Comparison of ENCODE assay signal across 16 cellular contexts in the genomic region with DNA sequence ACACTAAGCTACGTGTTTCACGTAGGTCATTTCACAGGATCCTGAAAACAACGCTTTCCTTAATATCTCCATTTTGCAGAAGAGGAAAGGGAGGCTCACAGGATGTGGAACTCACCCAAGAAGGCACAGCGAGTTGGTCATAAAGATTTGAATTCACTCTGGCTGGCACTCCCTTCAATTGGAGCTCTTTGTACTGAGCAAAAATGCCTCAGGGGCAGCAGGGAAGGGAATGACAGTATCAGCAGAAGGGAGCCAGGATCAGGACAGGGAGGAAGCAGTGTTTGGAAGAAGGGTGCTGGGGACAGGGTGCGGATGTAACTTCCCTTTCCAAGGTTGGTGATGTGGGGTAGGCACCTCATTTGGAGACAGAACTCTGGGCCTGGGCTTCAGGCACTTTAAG. TPM values are rescaled to one million over a fixed set of nuclear protein-coding genes. Genes with fewer than 3 reads are reported as not detected.
A peak's percentile ranks its signal among the peaks of the same experiment; 100 is the strongest.
DNase-seq lines count a peak whose midpoint lies in the region; ATAC-seq and TF ChIP-seq lines count a peak whose summit lies in the region.
"Had no signal": no experiment of that assay in that cellular context is flagged by ENCODE, and none has a peak within 500 bp of the region (broad histone marks: within the 10 kb centered on the region; RNA-seq: fewer than 3 reads in every experiment).

No MANE protein-coding gene starts in this region.

- no peak for TF ChIP-seq POLR2A in prostate gland (IDR thresholded peaks at IDR 0.05)

- BruUV-seq in PC-3 (replicated peaks; lab: Mats Ljungman, UMichigan) = no TSS peak

- H3K9me2 ChIP-seq in PC-3 (replicated peaks; ENCODE audit: low read length) = no peaks in the 10 kb centered on the region

- no peak overlapping the region for H3K4me2 ChIP-seq in PC-3 (ENCODE audit: low read length)

- H3K9me3 Mint-ChIP-seq in activated naive CD4-positive, alpha-beta T cell treated with anti-CD3 and anti-CD28 coated beads, Interleukin-2, amount 50 U/mL, for 24 hours = no peaks in the 10 kb centered on the region
- no peaks in the 10 kb centered on the region for H3K9me3 Mint-ChIP-seq in activated naive CD4-positive, alpha-beta T cell treated with anti-CD3 and anti-CD28 coated beads, Interleukin-2, amount 50 U/mL, for 72 hours

- H3K27me3 Mint-ChIP-seq in activated naive CD4-positive, alpha-beta T cell treated with anti-CD3 and anti-CD28 coated beads, Interleukin-2, amount 50 U/mL, for 24 hours = no peaks in the 10 kb centered on the region

- in situ Hi-C loops in KBM-7 (cut with MboI; ENCODE audit: low pct_unique_long_range_greater_than_20kb, low sequenced_read_pairs) = loop anchor here (10.0 kb wide), 1 partner anchor 74 kb away; no protein-coding TSS in a partner anchor

- H3K4me3 ChIP-seq in PC-3 (ENCODE audit: low read length) = no peak overlapping the region
- H3K4me3 ChIP-seq in prostate gland = no peak overlapping the region

- no peak overlapping the region for H3K9ac ChIP-seq in PC-3 (ENCODE audit: low read length)

- POLR2A ChIA-PET in PC-3 (lab: Charles Lee; ENCODE audit: unreplicated experiment) = interaction anchor here (0.5 kb wide), 1 partner anchor 88 kb away, joined by 10 read pairs; no protein-coding TSS in a partner anchor

- peak overlapping the region; percentile 45 for H3K4me3 Mint-ChIP-seq in activated naive CD4-positive, alpha-beta T cell treated with anti-CD3 and anti-CD28 coated beads, Interleukin-2, amount 50 U/mL, for 24 hours

- H3K36me3 ChIP-seq in PC-3 (ENCODE audit: low read depth, low read length) (no peaks in the 10 kb centered on the region), prostate gland (no peaks in the 10 kb centered on the region)
- H3K36me3 ChIP-seq: adrenal gland, left lung, neutrophil had no signal

- peaks cover 33% of the 10 kb centered on the region for H3K4me1 Mint-ChIP-seq in activated naive CD4-positive, alpha-beta T cell treated with anti-CD3 and anti-CD28 coated beads, Interleukin-2, amount 50 U/mL, for 24 hours

- H3K9me3 ChIP-seq in PC-3 (ENCODE audit: low read length) = no peaks in the 10 kb centered on the region
- no peaks in the 10 kb centered on the region for H3K9me3 ChIP-seq in prostate gland
- H3K9me3 ChIP-seq: adrenal gland, left lung, neutrophil had no signal

- 49% methylated on average over 5 of the region's 5 CpGs for WGBS in prostate gland

- CTCF ChIA-PET in PC-3 (lab: Charles Lee) = no interaction called here

- H3K27me3 ChIP-seq in PC-3 (ENCODE audit: low read length) (no peaks in the 10 kb centered on the region), prostate gland (replicated peaks; ENCODE audit: insufficient read depth) (no peaks in the 10 kb centered on the region)
- H3K27me3 ChIP-seq: adrenal gland, left lung, neutrophil had no signal

- no peaks in the 10 kb centered on the region for H4K20me1 ChIP-seq in PC-3 (ENCODE audit: low read length)

- no peak for ATAC-seq in activated naive CD4-positive, alpha-beta T cell treated with anti-CD3 and anti-CD28 coated beads, Interleukin-2, amount 50 U/mL, for 72 hours
- ATAC-seq in PC-3 (no peak), left lobe of liver (no peak)
- ATAC-seq: left lung had no signal

- DNase-seq in activated naive CD4-positive, alpha-beta T cell treated with anti-CD3 and anti-CD28 coated beads, Interleukin-2, amount 50 U/mL, for 72 hours (ENCODE audit: low spot score in 2 of 2) = no peak
- peak; percentile 25 for DNase-seq in PC-3
- DNase-seq in epithelial cell of prostate (ENCODE audit: low read depth, low spot score) = no peak
- DNase-seq in prostate gland (ENCODE audit: low spot score) = peak; percentile 47
- DNase-seq in KBM-7 = no peak
- no peak for DNase-seq in NCI-H1417 (lab: John Stamatoyannopoulos, UW)
- no peak for DNase-seq in left lobe of liver (ENCODE audit: low spot score)
- DNase-seq: activated CD4-positive, CD25-positive, alpha-beta regulatory T cell; adrenal gland; left lung; NCI-H526 treated with DMSO at 0.1 percent for 48 hours; PC-9; stimulated activated CD4-positive, alpha-beta T cell treated with anti-CD3 and anti-CD28 coated beads, Interleukin-4, amount 100 ng/mL, for 4 hours; trophoblast cell had no signal

- H2AFZ ChIP-seq in PC-3 (ENCODE audit: low read length) = no peak overlapping the region

- H3K36me3 Mint-ChIP-seq in activated naive CD4-positive, alpha-beta T cell treated with anti-CD3 and anti-CD28 coated beads, Interleukin-2, amount 50 U/mL, for 24 hours = peaks cover 3% of the 10 kb centered on the region
- peaks cover 18 to 32% of the 10 kb centered on the region in 2 donors for H3K36me3 Mint-ChIP-seq in activated naive CD4-positive, alpha-beta T cell treated with anti-CD3 and anti-CD28 coated beads, Interleukin-2, amount 50 U/mL, for 72 hours

- peak overlapping the region; percentile 8 for H3K27ac Mint-ChIP-seq in activated naive CD4-positive, alpha-beta T cell treated with anti-CD3 and anti-CD28 coated beads, Interleukin-2, amount 50 U/mL, for 24 hours
- H3K27ac Mint-ChIP-seq in activated naive CD4-positive, alpha-beta T cell treated with anti-CD3 and anti-CD28 coated beads, Interleukin-2, amount 50 U/mL, for 72 hours = no peak overlapping the region

- intact Hi-C loops in PC-3 (cut with micrococcal nuclease) (no loop called here), prostate gland (cut with DNase I) (no loop called here)

- TF ChIP-seq CTCF in PC-3 (conservative IDR thresholded peaks at IDR 0.05; ENCODE audit: low read depth, low read length) (no peak), prostate gland (IDR thresholded peaks at IDR 0.05) (no peak)

- no peaks in the 10 kb centered on the region for H3K79me2 ChIP-seq in PC-3 (ENCODE audit: low read length)

- H3K4me1 ChIP-seq in PC-3 (ENCODE audit: insufficient read depth, low read length) = peaks cover 6% of the 10 kb centered on the region; the same call in 1 of the 2 replicates
- peaks cover 3% of the 10 kb centered on the region for H3K4me1 ChIP-seq in prostate gland (replicated peaks)
- H3K4me1 ChIP-seq: adrenal gland had no signal

- H3F3A ChIP-seq in PC-3 (ENCODE audit: low read length, unreplicated experiment) = no peaks in the 10 kb centered on the region

- H3K27ac ChIP-seq in PC-3 (ENCODE audit: low read length) (no peak overlapping the region), epithelial cell of prostate (peak overlapping the region; percentile 21), prostate gland (peak overlapping the region; percentile 94 to 96)
- H3K27ac ChIP-seq: PC-9 had no signal

RNA-seq across cellular contexts. Expression of gene ST6GAL1, which starts 1.1 kb away (rescaled TPM):
- 10 to 100 TPM; 32.0 to 96.6 TPM for total RNA-seq in activated naive CD4-positive, alpha-beta T cell treated with anti-CD3 and anti-CD28 coated beads, Interleukin-2, amount 50 U/mL, for 72 hours
- 8.6 and 9.4 TPM in 2 replicates for total RNA-seq in PC-3 (2014; rRNA removed)
- total RNA-seq in prostate gland = 100 to 1,000 TPM; 101 to 225 TPM
- 410 TPM for total RNA-seq in left lobe of liver

Comparison
In these comparisons a context has a peak if more than half of its experiments do, and no peak if none do; other contexts are left out.
1. DNase-seq: peak in PC-3 (single experiment) and prostate gland (single experiment); none in activated naive CD4-positive, alpha-beta T cell treated with anti-CD3 and anti-CD28 coated beads, Interleukin-2, amount 50 U/mL, for 72 hours (0 of 2), epithelial cell of prostate (single experiment), KBM-7 (single experiment), NCI-H1417 (0 of 3) and left lobe of liver (single experiment).